In genomic region chr4:74175379-74175778, GRCh38 we compare ENCODE assay signal across 6 cellular contexts.
"Had no signal": no experiment of that assay in that cellular context is flagged by ENCODE, and none has a peak within 500 bp of the region (broad histone marks: within the 10 kb centered on the region; RNA-seq: fewer than 3 reads in every experiment).

No MANE protein-coding gene starts in this region.

- H3K27ac ChIP-seq: HL-60, KMS-11 had no signal

- H3K4me2 ChIP-seq: KMS-11 had no signal

- H3K9ac ChIP-seq: KMS-11 had no signal

- DNase-seq: Karpas-422, Kasumi-1, KG1 had no signal

- FAIRE-seq: HTR-8/SVneo had no signal
